In the genomic region with DNA sequence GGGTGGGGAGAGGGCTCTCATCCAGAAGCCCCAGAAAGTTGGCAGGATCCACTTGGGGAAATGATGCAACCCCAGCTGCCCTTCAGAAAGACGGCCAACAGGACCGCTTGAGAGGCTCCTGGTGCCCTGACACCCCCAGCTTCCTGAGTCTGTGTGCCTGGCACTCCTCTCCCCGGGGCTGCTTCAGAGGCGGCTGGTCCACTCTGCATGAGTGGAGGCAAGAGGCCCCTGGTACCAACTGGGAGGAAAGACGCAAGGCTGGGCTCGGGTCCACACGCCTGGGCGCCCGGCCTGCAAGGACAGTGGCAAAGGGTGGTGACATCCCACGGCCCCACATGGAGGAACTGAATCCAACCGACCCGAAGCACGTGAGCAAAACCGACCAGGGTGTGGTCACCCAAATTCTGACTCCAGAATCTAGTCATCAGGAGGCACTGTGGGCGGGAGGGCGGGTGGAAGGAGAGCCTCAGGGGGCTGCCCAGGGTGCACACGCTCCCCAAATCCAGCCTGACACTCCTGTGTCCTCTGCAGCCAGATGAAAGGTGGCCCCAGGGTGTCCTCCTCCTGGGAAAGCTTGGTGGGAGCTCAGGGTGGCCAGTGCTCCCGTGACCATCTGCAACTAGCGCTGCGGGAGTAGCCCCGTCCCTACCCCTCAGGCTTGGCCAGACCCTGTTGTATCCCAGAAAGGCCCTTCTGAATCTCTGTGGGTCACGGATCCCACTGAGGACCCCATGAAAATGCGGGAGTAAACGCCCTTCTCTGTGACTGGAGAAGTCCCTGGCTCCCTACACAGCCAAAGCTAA, we compare ENCODE assay signal across 6 cellular contexts. TPM values are rescaled to one million over a fixed set of nuclear protein-coding genes. Genes with fewer than 3 reads are reported as not detected.
DNase-seq lines count a peak whose midpoint lies in the region; ATAC-seq and TF ChIP-seq lines count a peak whose summit lies in the region.

No MANE protein-coding gene starts in this region.

- H3K4me3 ChIP-seq in fibroblast of pulmonary artery (replicated peaks; ENCODE audit: low read depth, low read length), result peak overlapping the region; percentile 94

- no peak for ATAC-seq in esophagus mucosa

- DNase-seq in 8988T (peak; percentile 48), NOMO-1 treated with dmso at 0.1 percent for 144 hours (lab: John Stamatoyannopoulos, UW; ENCODE audit: unreplicated experiment) (peak; percentile 90), fibroblast of pulmonary artery (ENCODE audit: low read depth) (peak; percentile 76), stromal cell of bone marrow (ENCODE audit: low read depth) (peak; percentile 51), activated gamma-delta T cell (lab: John Stamatoyannopoulos, UW) (no peak)

- no peak for TF ChIP-seq CTCF in fibroblast of pulmonary artery (IDR thresholded peaks at IDR 0.05; ENCODE audit: low read length, missing control alignments)

RNA-seq across cellular contexts. Expression of gene RNH1, which starts 3.7 kb away (rescaled TPM):
- total RNA-seq in esophagus mucosa, result 152 TPM

RNA-seq across cellular contexts. Expression of gene HRAS, which starts 32.0 kb away (rescaled TPM):
- 118 TPM for total RNA-seq in esophagus mucosa

RNA-seq across cellular contexts. Expression of gene LRRC56, which starts 33.9 kb away (rescaled TPM):
- total RNA-seq in esophagus mucosa, result 1.3 TPM

RNA-seq across cellular contexts. Expression of gene PTDSS2, which starts 53.3 kb away (rescaled TPM):
- 12.0 TPM for total RNA-seq in esophagus mucosa

RNA-seq across cellular contexts. Expression of gene LMNTD2, which starts 57.2 kb away (rescaled TPM):
- 3.0 TPM for total RNA-seq in esophagus mucosa
